Comparison of ENCODE assay signal across 12 cellular contexts in genomic region chr3:152149832-152150231, GRCh38.
"Had no signal": no experiment of that assay in that cellular context is flagged by ENCODE, and none has a peak within 500 bp of the region (broad histone marks: within the 10 kb centered on the region; RNA-seq: fewer than 3 reads in every experiment).

No MANE protein-coding gene starts in this region.

- H3K9me3 ChIP-seq: ovary, vagina had no signal

- H3K27ac ChIP-seq: brain microvascular endothelial cell, ovary, stomach had no signal

- DNase-seq: activated CD4-positive, alpha-beta T cell treated with anti-CD3 and anti-CD28 coated beads, Interleukin-2, amount 50 U/mL, for 1 hour; activated CD4-positive, CD25-positive, alpha-beta regulatory T cell; activated naive CD4-positive, alpha-beta T cell treated with anti-CD3 and anti-CD28 coated beads, Interleukin-2, amount 50 U/mL, for 16 hours; brain microvascular endothelial cell; ovary; stimulated activated CD4-positive, alpha-beta T cell treated with anti-CD3 and anti-CD28 coated beads, Interleukin-15, amount 100 ng/mL, for 24 hours; stimulated activated CD4-positive, alpha-beta T cell treated with anti-CD3 and anti-CD28 coated beads, Interleukin-4, amount 100 ng/mL, for 4 hours; stomach; T-helper 2 cell had no signal

- H3K27me3 ChIP-seq: brain microvascular endothelial cell, ovary, stomach, vagina had no signal

- H3K36me3 ChIP-seq: brain microvascular endothelial cell, ovary, stomach, vagina had no signal

- FAIRE-seq: endometrium, TTC549 had no signal

- H3K4me3 ChIP-seq: ovary, stomach, vagina had no signal
